ENCODE assay signal across 1 cellular context in genomic region chr6:29011276-29011734, GRCh38.
A peak's percentile ranks its signal among the peaks of the same experiment; 100 is the strongest.
TF ChIP-seq lines count a peak whose summit lies in the region.

No MANE protein-coding gene starts in this region.

TF ChIP-seq in HEK293, 187 proteins besides CTCF, POLR2A, EP300 and RAD21 (continued from another document and continues in another):
- TF ChIP-seq ZNF518A (tag by site-specific recombination; conservative IDR thresholded peaks at IDR 0.05; ENCODE audit: low read depth) (no peak), ZNF544 (tag by site-specific recombination; IDR thresholded peaks at IDR 0.05) (no peak), PRDM1 (tag by site-specific recombination; IDR thresholded peaks at IDR 0.05) (peak; percentile 29; the same call in 1 of the 2 replicates), SETDB1 (IDR thresholded peaks at IDR 0.05; ENCODE audit: insufficient read length, low read length) (no peak), ZNF121 (tag by site-specific recombination; IDR thresholded peaks at IDR 0.05) (no peak), YY1 (tag by site-specific recombination; IDR thresholded peaks at IDR 0.05) (no peak), ZNF692 (tag by site-specific recombination; IDR thresholded peaks at IDR 0.05) (no peak), RBAK (tag by site-specific recombination; IDR thresholded peaks at IDR 0.05) (no peak), ZNF561 (tag by site-specific recombination; IDR thresholded peaks at IDR 0.05; ENCODE audit: borderline replicate concordance) (no peak), ZNF514 (tag by site-specific recombination; IDR thresholded peaks at IDR 0.05) (no peak), PATZ1 (tag by site-specific recombination; IDR thresholded peaks at IDR 0.05) (no peak), ZNF274 (IDR thresholded peaks at IDR 0.05; ENCODE audit: low read length) (no peak), ZNF274 (tag by site-specific recombination; IDR thresholded peaks at IDR 0.05; ENCODE audit: borderline replicate concordance) (no peak), SP3 (tag by site-specific recombination; IDR thresholded peaks at IDR 0.05) (no peak; the same call in 1 of the 2 replicates), SP7 (tag by site-specific recombination; IDR thresholded peaks at IDR 0.05) (0 out of 2 replicates have a peak, but pooled peaks have one; percentile 12), REPIN1 (tag by site-specific recombination; IDR thresholded peaks at IDR 0.05; ENCODE audit: low read depth) (no peak), ZNF362 (tag by site-specific recombination; IDR thresholded peaks at IDR 0.05) (no peak), ZNF239 (tag by site-specific recombination; IDR thresholded peaks at IDR 0.05) (no peak), ZNF148 (tag by site-specific recombination; IDR thresholded peaks at IDR 0.05; ENCODE audit: borderline replicate concordance) (no peak), ZNF114 (tag by site-specific recombination; IDR thresholded peaks at IDR 0.05) (no peak), ZNF530 (tag by site-specific recombination; IDR thresholded peaks at IDR 0.05; ENCODE audit: low read depth) (no peak), ZNF214 (tag by site-specific recombination; IDR thresholded peaks at IDR 0.05; ENCODE audit: borderline replicate concordance) (no peak), ZNF571 (tag by site-specific recombination; IDR thresholded peaks at IDR 0.05) (no peak), ATF2 (tag by site-specific recombination; IDR thresholded peaks at IDR 0.05; ENCODE audit: low read depth) (no peak), ZBTB44 (tag by site-specific recombination; IDR thresholded peaks at IDR 0.05) (no peak), ZNF658 (tag by site-specific recombination; IDR thresholded peaks at IDR 0.05) (no peak), ZNF473 (tag by site-specific recombination; IDR thresholded peaks at IDR 0.05) (no peak), OVOL3 (tag by site-specific recombination; IDR thresholded peaks at IDR 0.05) (no peak), ZNF623 (tag by site-specific recombination; IDR thresholded peaks at IDR 0.05) (no peak), ZNF391 (tag by site-specific recombination; IDR thresholded peaks at IDR 0.05; ENCODE audit: borderline replicate concordance, low read depth) (no peak), ZNF621 (tag by site-specific recombination; IDR thresholded peaks at IDR 0.05) (no peak), GLI4 (tag by site-specific recombination; IDR thresholded peaks at IDR 0.05) (no peak), ZNF624 (tag by site-specific recombination; IDR thresholded peaks at IDR 0.05) (no peak), WT1 (tag by site-specific recombination; IDR thresholded peaks at IDR 0.05) (no peak), ZBTB11 (tag by site-specific recombination; conservative IDR thresholded peaks at IDR 0.05; ENCODE audit: low read depth) (peak; percentile 92), TSHZ1 (tag by site-specific recombination; IDR thresholded peaks at IDR 0.05; ENCODE audit: borderline replicate concordance) (no peak), ZNF596 (tag by site-specific recombination; IDR thresholded peaks at IDR 0.05) (no peak)
